21 cellular contexts compared by ENCODE assay signal in the genomic region with DNA sequence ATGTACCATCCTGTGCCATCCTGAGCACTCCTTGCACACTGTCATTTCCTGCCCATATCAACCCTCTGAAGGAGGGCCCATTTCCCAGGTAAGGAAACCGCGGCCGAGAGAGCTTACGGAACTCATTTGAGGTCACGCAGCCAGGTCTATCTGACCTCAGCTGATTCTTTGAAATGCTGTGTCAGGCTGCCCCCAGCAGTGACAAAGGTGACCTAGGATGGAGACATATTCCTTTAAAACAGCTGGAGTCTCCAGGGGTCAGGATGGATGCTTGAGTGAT. TPM values are rescaled to one million over a fixed set of nuclear protein-coding genes. Genes with fewer than 3 reads are reported as not detected.
DNase-seq lines count a peak whose midpoint lies in the region; ATAC-seq and TF ChIP-seq lines count a peak whose summit lies in the region.
"Had no signal": no experiment of that assay in that cellular context is flagged by ENCODE, and none has a peak within 500 bp of the region (broad histone marks: within the 10 kb centered on the region; RNA-seq: fewer than 3 reads in every experiment).

No MANE protein-coding gene starts in this region.

- no peak for TF ChIP-seq EP300 in suprapubic skin (IDR thresholded peaks at IDR 0.05)

- H3K27me3 Mint-ChIP-seq in activated CD4-positive, alpha-beta memory T cell treated with anti-CD3 and anti-CD28 coated beads, Interleukin-2, amount 10 ng/mL, durations not matched to agents 7 days and 5 days: no peaks in the 10 kb centered on the region
- H3K27me3 Mint-ChIP-seq in activated CD4-positive, alpha-beta memory T cell treated with anti-CD3 and anti-CD28 coated beads for 36 hours: peaks cover 18% of the 10 kb centered on the region

- no peaks in the 10 kb centered on the region for H3K36me3 Mint-ChIP-seq in activated CD4-positive, alpha-beta memory T cell treated with anti-CD3 and anti-CD28 coated beads, Interleukin-2, amount 10 ng/mL, durations not matched to agents 7 days and 5 days (ENCODE audit: low read depth)
- peaks cover 3% of the 10 kb centered on the region for H3K36me3 Mint-ChIP-seq in activated CD4-positive, alpha-beta memory T cell treated with anti-CD3 and anti-CD28 coated beads for 36 hours

- intact Hi-C loops in activated CD4-positive, alpha-beta memory T cell treated with anti-CD3 and anti-CD28 coated beads for 36 hours (cut with micrococcal nuclease): no loop called here

- H3K9me3 Mint-ChIP-seq in activated CD4-positive, alpha-beta memory T cell treated with anti-CD3 and anti-CD28 coated beads, Interleukin-2, amount 10 ng/mL, durations not matched to agents 7 days and 5 days: peaks cover 3% of the 10 kb centered on the region
- H3K9me3 Mint-ChIP-seq in activated CD4-positive, alpha-beta memory T cell treated with anti-CD3 and anti-CD28 coated beads for 36 hours: peaks cover 9% of the 10 kb centered on the region

- H3K27ac ChIP-seq in cingulate gyrus (ENCODE audit: low read depth, low read length) (peak overlapping the region; percentile 39), lung (ENCODE audit: low read depth in 1 of 2, low read length in 1 of 2) (no peak overlapping the region), suprapubic skin (no peak overlapping the region)

- no peak for TF ChIP-seq POLR2A in suprapubic skin (IDR thresholded peaks at IDR 0.05)

- no peak overlapping the region for H3K27ac Mint-ChIP-seq in activated CD4-positive, alpha-beta memory T cell treated with anti-CD3 and anti-CD28 coated beads, Interleukin-2, amount 10 ng/mL, durations not matched to agents 7 days and 5 days
- H3K27ac Mint-ChIP-seq in activated CD4-positive, alpha-beta memory T cell treated with anti-CD3 and anti-CD28 coated beads for 36 hours: no peak overlapping the region
- H3K27ac Mint-ChIP-seq: CD4-positive, alpha-beta T cell had no signal

- TF ChIP-seq CTCF in lung (IDR thresholded peaks at IDR 0.05; ENCODE audit: control extremely low read depth, extremely low read depth): no peak
- TF ChIP-seq CTCF in suprapubic skin (IDR thresholded peaks at IDR 0.05): no peak

- DNase-seq in activated CD4-positive, alpha-beta memory T cell treated with anti-CD3 and anti-CD28 coated beads, Interleukin-2, amount 10 ng/mL, durations not matched to agents 7 days and 5 days: peak; percentile 10
- DNase-seq in activated CD4-positive, alpha-beta memory T cell treated with anti-CD3 and anti-CD28 coated beads for 36 hours: no peak
- DNase-seq in lung (ENCODE audit: low spot score) (peak; percentile 17), suprapubic skin (ENCODE audit: low spot score in 2 of 2) (peak; percentile 45 to 75), activated T-cell treated with anti-CD3 and anti-CD28 coated beads for 4 hours (no peak), NCI-H510A (lab: John Stamatoyannopoulos, UW) (no peak)
- no peak for DNase-seq in activated naive CD4-positive, alpha-beta T cell (lab: John Stamatoyannopoulos, UW)
- DNase-seq: Caco-2; CD4-positive, alpha-beta T cell; KG1; NCI-H1417; NCI-H187; NCI-H2107; NCI-H524; NCI-H82; PC-3; RPMI8226 had no signal

- no peaks in the 10 kb centered on the region for H3K36me3 ChIP-seq in lung (ENCODE audit: control insufficient read depth in 2 of 2, insufficient read depth in 2 of 2, low read length in 2 of 2)
- no peaks in the 10 kb centered on the region for H3K36me3 ChIP-seq in suprapubic skin
- H3K36me3 ChIP-seq: HAP-1 had no signal

- CTCF ChIA-PET in activated CD4-positive, alpha-beta memory T cell treated with anti-CD3 and anti-CD28 coated beads, Interleukin-2, amount 10 ng/mL, durations not matched to agents 7 days and 5 days (lab: Charles Lee): no interaction called here
- CTCF ChIA-PET in activated CD4-positive, alpha-beta memory T cell treated with anti-CD3 and anti-CD28 coated beads for 36 hours (lab: Charles Lee): no interaction called here

- H3K4me1 Mint-ChIP-seq in activated CD4-positive, alpha-beta memory T cell treated with anti-CD3 and anti-CD28 coated beads, Interleukin-2, amount 10 ng/mL, durations not matched to agents 7 days and 5 days: no peaks in the 10 kb centered on the region
- no peaks in the 10 kb centered on the region for H3K4me1 Mint-ChIP-seq in activated CD4-positive, alpha-beta memory T cell treated with anti-CD3 and anti-CD28 coated beads for 36 hours (ENCODE audit: low read depth)

- POLR2A ChIA-PET in activated CD4-positive, alpha-beta memory T cell treated with anti-CD3 and anti-CD28 coated beads, Interleukin-2, amount 10 ng/mL, durations not matched to agents 7 days and 5 days (lab: Charles Lee): no interaction called here
- POLR2A ChIA-PET in activated CD4-positive, alpha-beta memory T cell treated with anti-CD3 and anti-CD28 coated beads for 36 hours (lab: Charles Lee): no interaction called here

- no peak for ATAC-seq in lung (ENCODE audit: insufficient read depth, low FRiP score)
- ATAC-seq: PC-3 had no signal

- 92 to 94% methylated on average over 5 of the region's 5 CpGs for WGBS in lung, 2 donors
- WGBS in suprapubic skin: no CpG with 5 or more reads among the region's 5 CpGs

- no peaks in the 10 kb centered on the region for H3K4me1 ChIP-seq in lung (ENCODE audit: control insufficient read depth in 2 of 2, insufficient read depth in 2 of 2, low read length in 2 of 2)
- no peaks in the 10 kb centered on the region for H3K4me1 ChIP-seq in suprapubic skin
- H3K4me1 ChIP-seq: Caco-2, HAP-1 had no signal

- H3K27me3 ChIP-seq in lung (ENCODE audit: control insufficient read depth, insufficient read depth) (no peaks in the 10 kb centered on the region), suprapubic skin (peaks cover 11% of the 10 kb centered on the region)

- no peak overlapping the region for H3K4me3 ChIP-seq in lung
- H3K4me3 ChIP-seq in suprapubic skin: no peak overlapping the region
- H3K4me3 ChIP-seq: HAP-1 had no signal

- H3K9me3 ChIP-seq in lung (ENCODE audit: control insufficient read depth in 2 of 2, insufficient read depth in 1 of 2, low read length in 1 of 2) (peaks cover 0 to 19% of the 10 kb centered on the region in 2 donors), suprapubic skin (no peaks in the 10 kb centered on the region)
- H3K9me3 ChIP-seq: Caco-2, HAP-1 had no signal

- H3K4me3 Mint-ChIP-seq in activated CD4-positive, alpha-beta memory T cell treated with anti-CD3 and anti-CD28 coated beads, Interleukin-2, amount 10 ng/mL, durations not matched to agents 7 days and 5 days: no peak overlapping the region
- H3K4me3 Mint-ChIP-seq in activated CD4-positive, alpha-beta memory T cell treated with anti-CD3 and anti-CD28 coated beads for 36 hours: no peak overlapping the region
- H3K4me3 Mint-ChIP-seq: CD4-positive, alpha-beta T cell had no signal

RNA-seq across cellular contexts. Expression of a gene that starts 42.2 kb away (rescaled TPM):
- total RNA-seq in activated CD4-positive, alpha-beta memory T cell treated with anti-CD3 and anti-CD28 coated beads, Interleukin-2, amount 10 ng/mL, durations not matched to agents 7 days and 5 days: not detected
- total RNA-seq in activated CD4-positive, alpha-beta memory T cell treated with anti-CD3 and anti-CD28 coated beads for 36 hours: not detected
- total RNA-seq in lung (not detected), suprapubic skin (not detected)
- not detected for polyA plus RNA-seq in lung
- total RNA-seq: Caco-2; CD4-positive, alpha-beta T cell; HT-29; PC-3 had no signal
- polyA plus RNA-seq: BJ had no signal

Comparison
In these comparisons a context has a peak if more than half of its experiments do, and no peak if none do; other contexts are left out.
1. DNase-seq: peak in activated CD4-positive, alpha-beta memory T cell treated with anti-CD3 and anti-CD28 coated beads, Interleukin-2, amount 10 ng/mL, durations not matched to agents 7 days and 5 days (single experiment), lung (single experiment) and suprapubic skin (2 of 2); none in activated CD4-positive, alpha-beta memory T cell treated with anti-CD3 and anti-CD28 coated beads for 36 hours (single experiment), activated T-cell treated with anti-CD3 and anti-CD28 coated beads for 4 hours (single experiment), NCI-H510A (single experiment) and activated naive CD4-positive, alpha-beta T cell (0 of 4).